In the genomic region with DNA sequence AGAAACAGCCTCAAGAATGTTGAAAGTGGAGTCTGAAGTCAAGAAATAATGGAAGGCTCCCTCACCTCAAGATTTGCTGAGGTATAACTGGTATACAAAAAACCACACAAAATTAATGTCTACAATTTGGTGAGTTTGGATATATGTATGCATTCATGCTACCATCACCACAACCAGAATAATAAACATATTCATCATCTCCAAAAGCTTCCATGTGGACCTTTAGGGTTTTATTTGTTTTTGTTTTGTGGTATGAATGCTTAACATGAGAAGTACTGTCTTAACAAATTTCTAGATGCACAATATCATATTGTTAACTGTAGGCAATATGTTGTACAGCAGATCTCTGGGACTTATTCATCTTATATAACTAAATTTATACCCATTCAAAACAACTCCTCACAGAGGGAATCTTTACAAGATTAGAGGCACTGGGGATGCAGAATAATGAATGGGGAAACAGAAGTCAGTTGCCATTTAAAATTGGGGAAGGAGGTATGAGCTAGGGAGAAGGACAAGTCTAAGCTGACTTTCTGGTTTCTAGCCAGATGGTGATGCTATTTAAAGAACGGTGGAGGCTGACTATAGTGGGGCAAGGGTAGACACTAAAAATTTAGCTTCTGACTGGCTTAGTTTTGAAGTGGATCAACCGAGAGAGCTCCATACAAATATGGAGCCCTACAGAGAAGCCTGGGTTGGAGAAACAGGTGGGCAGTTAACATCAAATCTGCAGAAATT, we compare ENCODE assay signal across 10 cellular contexts.
"Had no signal": no experiment of that assay in that cellular context is flagged by ENCODE, and none has a peak within 500 bp of the region (broad histone marks: within the 10 kb centered on the region; RNA-seq: fewer than 3 reads in every experiment).

No MANE protein-coding gene starts in this region.

- H3K4me1 Mint-ChIP-seq: activated naive CD8-positive, alpha-beta T cell treated with anti-CD3 and anti-CD28 coated beads, Interleukin-2, amount 10 ng/mL, durations not matched to agents 7 days and 5 days had no signal

- H3K9me3 Mint-ChIP-seq: activated naive CD8-positive, alpha-beta T cell treated with anti-CD3 and anti-CD28 coated beads, Interleukin-2, amount 10 ng/mL, durations not matched to agents 7 days and 5 days; nephron progenitor cell had no signal

- H3K4me3 ChIP-seq: ascending aorta, heart left ventricle, testis had no signal

- H3K27me3 Mint-ChIP-seq: activated CD4-positive, alpha-beta memory T cell treated with anti-CD3 and anti-CD28 coated beads for 36 hours; activated naive CD8-positive, alpha-beta T cell treated with anti-CD3 and anti-CD28 coated beads, Interleukin-2, amount 10 ng/mL, durations not matched to agents 7 days and 5 days; stimulated activated naive CD8-positive, alpha-beta T cell treated with anti-CD3 and anti-CD28 coated beads, Interleukin-15, Interleukin-2, amounts not matched to agents 100 ng/mL and 50 ng/mL, for 24 hours had no signal

- H3K36me3 Mint-ChIP-seq: activated CD4-positive, alpha-beta memory T cell treated with anti-CD3 and anti-CD28 coated beads for 36 hours; activated naive CD8-positive, alpha-beta T cell treated with anti-CD3 and anti-CD28 coated beads, Interleukin-2, amount 10 ng/mL, durations not matched to agents 7 days and 5 days had no signal

- H3K36me3 ChIP-seq: ascending aorta, heart left ventricle had no signal

- DNase-seq: activated CD4-positive, alpha-beta memory T cell treated with anti-CD3 and anti-CD28 coated beads for 36 hours; activated naive CD8-positive, alpha-beta T cell treated with anti-CD3 and anti-CD28 coated beads, Interleukin-2, amount 10 ng/mL, durations not matched to agents 7 days and 5 days; foreskin fibroblast; heart left ventricle; nephron progenitor cell; stimulated activated CD4-positive, alpha-beta T cell treated with anti-CD3 and anti-CD28 coated beads, Interleukin-4, amount 100 ng/mL, for 24 hours; testis had no signal

- H3K27ac ChIP-seq: ascending aorta, testis had no signal

- H3K4me1 ChIP-seq: ascending aorta, testis had no signal

- H3K27me3 ChIP-seq: ascending aorta, heart left ventricle, testis had no signal

- H3K4me3 Mint-ChIP-seq: activated CD4-positive, alpha-beta memory T cell treated with anti-CD3 and anti-CD28 coated beads for 36 hours; activated naive CD8-positive, alpha-beta T cell treated with anti-CD3 and anti-CD28 coated beads, Interleukin-2, amount 10 ng/mL, durations not matched to agents 7 days and 5 days; nephron progenitor cell; stimulated activated naive CD8-positive, alpha-beta T cell treated with anti-CD3 and anti-CD28 coated beads, Interleukin-15, Interleukin-2, amounts not matched to agents 100 ng/mL and 50 ng/mL, for 24 hours had no signal

- H3K27ac Mint-ChIP-seq: activated CD4-positive, alpha-beta memory T cell treated with anti-CD3 and anti-CD28 coated beads for 36 hours; activated naive CD8-positive, alpha-beta T cell treated with anti-CD3 and anti-CD28 coated beads, Interleukin-2, amount 10 ng/mL, durations not matched to agents 7 days and 5 days; stimulated activated naive CD8-positive, alpha-beta T cell treated with anti-CD3 and anti-CD28 coated beads, Interleukin-15, Interleukin-2, amounts not matched to agents 100 ng/mL and 50 ng/mL, for 24 hours had no signal

- H3K9me3 ChIP-seq: ascending aorta, heart left ventricle, testis had no signal

- ATAC-seq: left lobe of liver had no signal
